ENCODE assay signal across 9 cellular contexts in genomic region chr1:44423706-44424546, GRCh38. TPM values are rescaled to one million over a fixed set of nuclear protein-coding genes. Genes with fewer than 3 reads are reported as not detected.
DNase-seq lines count a peak whose midpoint lies in the region; ATAC-seq and TF ChIP-seq lines count a peak whose summit lies in the region.
"Had no signal": no experiment of that assay in that cellular context is flagged by ENCODE, and none has a peak within 500 bp of the region (broad histone marks: within the 10 kb centered on the region; RNA-seq: fewer than 3 reads in every experiment).

No MANE protein-coding gene starts in this region.

- no peaks in the 10 kb centered on the region for H3K79me2 ChIP-seq in mammary epithelial cell (ENCODE audit: insufficient read depth, low read length)

- H4K20me1 ChIP-seq in mammary epithelial cell (ENCODE audit: insufficient read depth, low read length): no peaks in the 10 kb centered on the region

- H3K4me1 ChIP-seq in A673 (ENCODE audit: insufficient read depth, low read length, poor library complexity, severe bottlenecking) (peaks cover 32% of the 10 kb centered on the region), mammary epithelial cell (ENCODE audit: insufficient read depth, low read length) (peaks cover 24% of the 10 kb centered on the region), lung (ENCODE audit: control insufficient read depth in 2 of 2, insufficient read depth in 2 of 2, low read length in 2 of 2) (peaks cover 1 to 10% of the 10 kb centered on the region in 2 donors), suprapubic skin (peaks cover 17% of the 10 kb centered on the region)

- H3K4me3 ChIP-seq in A673 (ENCODE audit: low read depth, low read length, poor library complexity, severe bottlenecking) (no peak overlapping the region), mammary epithelial cell (replicated peaks in 1 of 3; ENCODE audit: insufficient read depth in 1 of 3, low read depth in 2 of 3, low read length in 3 of 3) (peak overlapping the region in 2 of 3 experiments; percentile 19 to 31), lung (no peak overlapping the region), suprapubic skin (no peak overlapping the region)

- no peaks in the 10 kb centered on the region for H3K36me3 ChIP-seq in A673 (ENCODE audit: insufficient read depth, low read length, poor library complexity, severe bottlenecking)
- H3K36me3 ChIP-seq in mammary epithelial cell (ENCODE audit: insufficient read depth, low read length): no peaks in the 10 kb centered on the region
- H3K36me3 ChIP-seq in lung (ENCODE audit: control insufficient read depth in 2 of 2, insufficient read depth in 2 of 2, low read length in 2 of 2): no peaks in the 10 kb centered on the region
- H3K36me3 ChIP-seq in suprapubic skin: no peaks in the 10 kb centered on the region

- POLR2A ChIA-PET in A673 (lab: Charles Lee; ENCODE audit: low non-redundant PET): no interaction called here

- no peak for TF ChIP-seq POLR2A in suprapubic skin (IDR thresholded peaks at IDR 0.05)

- in situ Hi-C loops in mammary epithelial cell (cut with MboI; ENCODE audit: low sequenced_read_pairs in 2 of 2): no loop called here

- ATAC-seq in lung (ENCODE audit: insufficient read depth, low FRiP score) (peak; percentile 84), HG02588 (IDR thresholded peaks at IDR 0.05; ENCODE audit: unreplicated experiment) (no peak), GM19455 (IDR thresholded peaks at IDR 0.05; ENCODE audit: unreplicated experiment) (no peak)

- intact Hi-C loops in A673 (cut with micrococcal nuclease; ENCODE audit: unreplicated experiment) (no loop called here), mammary epithelial cell (cut with micrococcal nuclease) (no loop called here)

- BruUV-seq in A673 (replicated peaks; lab: Mats Ljungman, UMichigan) (no TSS peak), mammary epithelial cell (replicated peaks; lab: Mats Ljungman, UMichigan) (TSS peak; percentile 97)

- peak overlapping the region; percentile 81 for H2AFZ ChIP-seq in mammary epithelial cell (ENCODE audit: low read depth, low read length)

- H3K9me3 ChIP-seq in A673 (ENCODE audit: low read depth, low read length, poor library complexity, severe bottlenecking) (no peaks in the 10 kb centered on the region), mammary epithelial cell (replicated peaks; ENCODE audit: insufficient read depth, low read length) (no peaks in the 10 kb centered on the region), lung (ENCODE audit: control insufficient read depth in 2 of 2, insufficient read depth in 1 of 2, low read length in 1 of 2) (no peaks in the 10 kb centered on the region), suprapubic skin (no peaks in the 10 kb centered on the region)

- CTCF ChIA-PET in A673 (lab: Charles Lee) (no interaction called here), mammary epithelial cell (lab: Charles Lee; ENCODE audit: low non-redundant PET) (no interaction called here)

- H3K27ac ChIP-seq in A673 (ENCODE audit: low read depth, low read length, poor library complexity, severe bottlenecking): peak overlapping the region; percentile 33
- H3K27ac ChIP-seq in mammary epithelial cell (ENCODE audit: insufficient read depth, low read depth, low read length): no peak overlapping the region
- peak overlapping the region in 1 of 2 donors; percentile 24 for H3K27ac ChIP-seq in lung (ENCODE audit: low read depth in 1 of 2, low read length in 1 of 2)
- no peak overlapping the region for H3K27ac ChIP-seq in suprapubic skin

- dilution Hi-C loops in mammary epithelial cell (cut with HindIII; ENCODE audit: low sequenced_read_pairs): loop anchor here (5.0 to 10.0 kb wide), 2 partner anchors 51 to 93 kb away; no protein-coding TSS in a partner anchor

- peaks cover 12% of the 10 kb centered on the region for H3K27me3 ChIP-seq in A673 (replicated peaks; ENCODE audit: insufficient read depth, low read depth, low read length, poor library complexity)
- H3K27me3 ChIP-seq in mammary epithelial cell (ENCODE audit: insufficient read depth, low read length): peaks cover 9% of the 10 kb centered on the region
- peaks cover 4% of the 10 kb centered on the region for H3K27me3 ChIP-seq in lung (ENCODE audit: control insufficient read depth, insufficient read depth)
- H3K27me3 ChIP-seq in suprapubic skin: peaks cover 76% of the 10 kb centered on the region

- TF ChIP-seq EP300 in Ishikawa (IDR thresholded peaks at IDR 0.05; ENCODE audit: borderline replicate concordance) (no peak), suprapubic skin (IDR thresholded peaks at IDR 0.05) (no peak)

- H3K9ac ChIP-seq in mammary epithelial cell (ENCODE audit: insufficient read depth, low read length): no peak overlapping the region

- 13% methylated on average over 17 of the region's 18 CpGs for WGBS in mammary epithelial cell (ENCODE audit: low coverage, missing lambda C conversion rate)
- WGBS in lung, 2 donors: 7 to 12% methylated on average over 18 of the region's 18 CpGs
- WGBS in suprapubic skin: 14% methylated on average over 18 of the region's 18 CpGs

- no peak for TF ChIP-seq CTCF in A673 (conservative IDR thresholded peaks at IDR 0.05; ENCODE audit: low read depth, low read length)
- no peak for TF ChIP-seq CTCF in mammary epithelial cell (conservative IDR thresholded peaks at IDR 0.05 in 1 of 2, IDR thresholded peaks at IDR 0.05 in 1 of 2; ENCODE audit: extremely low read depth in 1 of 2, insufficient read depth in 1 of 2, low read depth in 1 of 2, low read length in 2 of 2)
- no peak for TF ChIP-seq CTCF in lung (IDR thresholded peaks at IDR 0.05; ENCODE audit: control extremely low read depth, extremely low read depth)
- no peak for TF ChIP-seq CTCF in suprapubic skin (IDR thresholded peaks at IDR 0.05)

- peak; percentile 45 for DNase-seq in A673 (ENCODE audit: low spot score)
- peak; percentile 81 for DNase-seq in mammary epithelial cell
- peak; percentile 87 for DNase-seq in lung (ENCODE audit: low spot score)
- no peak for DNase-seq in suprapubic skin (ENCODE audit: low spot score in 2 of 2)
- no peak for DNase-seq in NCI-H2081 (lab: John Stamatoyannopoulos, UW)
- DNase-seq: stimulated activated CD4-positive, alpha-beta T cell treated with anti-CD3 and anti-CD28 coated beads, Interleukin-4, amount 100 ng/mL, for 4 hours had no signal

- H3K4me2 ChIP-seq in mammary epithelial cell (ENCODE audit: insufficient read depth, low read depth, low read length): peak overlapping the region; percentile 81

- no peak for TF ChIP-seq RAD21 in Ishikawa (IDR thresholded peaks at IDR 0.05; ENCODE audit: low read depth)

TF ChIP-seq in Ishikawa, 13 proteins besides CTCF, POLR2A, EP300 and RAD21:
- TF ChIP-seq TEAD4 (IDR thresholded peaks at IDR 0.05): peak; percentile 51
- TF ChIP-seq NFIC (IDR thresholded peaks at IDR 0.05): peak; percentile 93
- no peak for TF ChIP-seq EGR1 (IDR thresholded peaks at IDR 0.05)
- TF ChIP-seq MAX (IDR thresholded peaks at IDR 0.05): no peak

RNA-seq across cellular contexts. Expression of gene RNF220, which starts 18.9 kb away (rescaled TPM):
- total RNA-seq in A673 (2021) (80.6 and 86.0 TPM in 2 replicates), mammary epithelial cell (10 to 100 TPM; 56.4 to 62.8 TPM), lung (10 to 100 TPM; 44.9 to 65.2 TPM), suprapubic skin (100 to 1,000 TPM in 2 of 4 donors, 10 to 100 TPM in 2; 79.4 to 124 (median 99.5) TPM)
- polyA plus RNA-seq in mammary epithelial cell (51.1 TPM), lung (10 to 100 TPM; 73.9 to 75.8 TPM)
- 23.9 TPM for polyA minus RNA-seq in mammary epithelial cell

Comparison
In these comparisons a context has a peak if more than half of its experiments do, and no peak if none do; other contexts are left out.
1. DNase-seq: peak in A673 (single experiment), mammary epithelial cell (single experiment) and lung (single experiment); none in suprapubic skin (0 of 2) and NCI-H2081 (0 of 2).
2. H3K4me3 ChIP-seq: peak in mammary epithelial cell (2 of 3); none in A673 (single experiment), lung (single experiment) and suprapubic skin (single experiment).